ENCODE assay signal across 8 cellular contexts in the genomic region with DNA sequence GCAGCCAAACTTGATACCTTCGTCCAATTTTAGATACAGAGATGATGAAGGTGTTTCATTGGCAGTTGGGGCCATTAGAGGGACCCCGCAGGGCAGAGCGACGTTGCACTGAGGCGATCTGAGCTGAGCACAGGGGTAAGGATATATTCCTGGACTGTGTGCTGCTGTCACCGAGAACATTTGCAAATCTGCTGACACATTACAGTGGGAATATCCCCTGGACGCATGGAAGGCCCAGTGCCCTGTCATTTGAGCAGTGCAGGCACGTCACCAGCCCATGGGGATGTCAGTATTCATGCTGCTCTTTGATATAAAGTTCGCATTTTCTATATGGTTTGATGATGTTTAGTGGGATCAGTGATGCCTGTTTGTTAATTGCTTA. TPM values are rescaled to one million over a fixed set of nuclear protein-coding genes. Genes with fewer than 3 reads are reported as not detected.
DNase-seq lines count a peak whose midpoint lies in the region; ATAC-seq and TF ChIP-seq lines count a peak whose summit lies in the region.

No MANE protein-coding gene starts in this region.

- H3K27me3 Mint-ChIP-seq in activated T-cell treated with anti-CD3 and anti-CD28 coated beads, Interleukin-2, amount 50 U/mL, for 72 hours (ENCODE audit: low read depth): peaks cover 12% of the 10 kb centered on the region
- peaks cover 9% of the 10 kb centered on the region for H3K27me3 Mint-ChIP-seq in activated T-cell treated with anti-CD3 and anti-CD28 coated beads, Interleukin-2, amount 50 U/mL, for 24 hours

- no peaks in the 10 kb centered on the region for H3K9me3 Mint-ChIP-seq in activated T-cell treated with anti-CD3 and anti-CD28 coated beads, Interleukin-2, amount 50 U/mL, for 72 hours
- H3K9me3 Mint-ChIP-seq in activated T-cell treated with anti-CD3 and anti-CD28 coated beads, Interleukin-2, amount 50 U/mL, for 24 hours: no peaks in the 10 kb centered on the region

- POLR2A ChIA-PET in Panc1 (lab: Charles Lee): no interaction called here

- peaks cover 6% of the 10 kb centered on the region for H3K4me1 ChIP-seq in Panc1 (ENCODE audit: control insufficient read depth, insufficient read depth, low read length)
- peaks cover 0 to 11% (median 0%) of the 10 kb centered on the region in 9 donors for H3K4me1 ChIP-seq in heart right ventricle
- peaks cover 0 to 11% (median 8%) of the 10 kb centered on the region in 5 donors for H3K4me1 ChIP-seq in subcutaneous abdominal adipose tissue (ENCODE audit: control insufficient read depth in 5 of 5, insufficient read depth in 5 of 5, low read length in 5 of 5)

- peak overlapping the region; percentile 7 to 36; a peak in 3 of 4 replicates for H3K4me3 ChIP-seq in Panc1 (ENCODE audit: low read depth in 2 of 2, low read length in 2 of 2)
- H3K4me3 ChIP-seq in heart right ventricle: peak overlapping the region in 7 of 10 donors; percentile 8 to 38 (median 26)
- H3K4me3 ChIP-seq in subcutaneous abdominal adipose tissue (ENCODE audit: low read depth in 1 of 5, low read length in 5 of 5): peak overlapping the region in 4 of 5 donors; percentile 21 to 51 (median 30)

- CTCF ChIA-PET in Panc1 (lab: Charles Lee): interaction anchor here (1.1 kb wide), 1 partner anchor 131 kb away, joined by 3 read pairs; no protein-coding TSS in a partner anchor

- H3K27me3 ChIP-seq in Panc1 (ENCODE audit: control insufficient read depth, insufficient read depth, low read length) (no peaks in the 10 kb centered on the region), heart right ventricle (no peaks in the 10 kb centered on the region), subcutaneous abdominal adipose tissue (ENCODE audit: control insufficient read depth in 5 of 5, insufficient read depth in 4 of 5, low read length in 5 of 5) (no peaks in the 10 kb centered on the region)

- WGBS in heart right ventricle, 2 donors: 20 to 28% methylated on average over 9 of the region's 9 CpGs

- intact Hi-C loops in Panc1 (cut with micrococcal nuclease; ENCODE audit: unreplicated experiment) (loop anchor here (2.0 to 5.0 kb wide), 4 partner anchors 119 to 1641 kb away; no protein-coding TSS in a partner anchor), heart right ventricle (cut with DNase I) (loop anchor here (2.0 to 10.0 kb wide), 10 partner anchors 889 to 1644 kb away; a partner anchor contains a TSS)

- no peaks in the 10 kb centered on the region for H3K36me3 ChIP-seq in Panc1 (ENCODE audit: control insufficient read depth, insufficient read depth, low read length)
- no peaks in the 10 kb centered on the region for H3K36me3 ChIP-seq in heart right ventricle
- peaks cover 0 to 6% (median 0%) of the 10 kb centered on the region in 5 donors for H3K36me3 ChIP-seq in subcutaneous abdominal adipose tissue (ENCODE audit: control insufficient read depth in 5 of 5, insufficient read depth in 5 of 5, low read length in 5 of 5)

- peaks cover 0 to 1% of the 10 kb centered on the region in 2 donors for H3K36me3 Mint-ChIP-seq in activated T-cell treated with anti-CD3 and anti-CD28 coated beads, Interleukin-2, amount 50 U/mL, for 72 hours (ENCODE audit: insufficient read depth in 2 of 2)
- no peaks in the 10 kb centered on the region for H3K36me3 Mint-ChIP-seq in activated T-cell treated with anti-CD3 and anti-CD28 coated beads, Interleukin-2, amount 50 U/mL, for 24 hours (ENCODE audit: low read depth)

- BruUV-seq in Panc1 (replicated peaks; lab: Mats Ljungman, UMichigan): no TSS peak

- H3K27ac ChIP-seq in Panc1 (ENCODE audit: low read length): peak overlapping the region; percentile 76
- H3K27ac ChIP-seq in heart right ventricle: no peak overlapping the region
- H3K27ac ChIP-seq in subcutaneous abdominal adipose tissue (ENCODE audit: low read depth, low read length): no peak overlapping the region

- TF ChIP-seq CTCF in Panc1 (IDR thresholded peaks at IDR 0.05): no peak
- TF ChIP-seq CTCF in heart right ventricle (IDR thresholded peaks at IDR 0.05): no peak

- H3K9me3 ChIP-seq in Panc1 (ENCODE audit: control insufficient read depth, insufficient read depth, low read depth, low read length) (peaks cover 4% of the 10 kb centered on the region; the same call in 1 of the 2 replicates), heart right ventricle (peaks cover 0 to 10% (median 0%) of the 10 kb centered on the region in 11 donors), subcutaneous abdominal adipose tissue (ENCODE audit: control insufficient read depth in 5 of 5, low read length in 5 of 5) (peaks cover 0 to 4% (median 0%) of the 10 kb centered on the region in 5 donors)

- H3K4me3 Mint-ChIP-seq in activated T-cell treated with anti-CD3 and anti-CD28 coated beads, Interleukin-2, amount 50 U/mL, for 72 hours: peak overlapping the region; percentile 27 to 56
- H3K4me3 Mint-ChIP-seq in activated T-cell treated with anti-CD3 and anti-CD28 coated beads, Interleukin-2, amount 50 U/mL, for 24 hours: no peak overlapping the region

- no peak for DNase-seq in activated T-cell treated with anti-CD3 and anti-CD28 coated beads, Interleukin-2, amount 50 U/mL, for 72 hours
- DNase-seq in activated T-cell treated with anti-CD3 and anti-CD28 coated beads, Interleukin-2, amount 50 U/mL, for 24 hours: no peak
- DNase-seq in Panc1 (ENCODE audit: low read depth, low spot score) (no peak), heart right ventricle (no peak), retina (no peak)

- in situ Hi-C loops in Panc1 (cut with HindIII; ENCODE audit: low pct_unique_long_range_greater_than_20kb, low sequenced_read_pairs): no loop called here

- ATAC-seq in activated T-cell treated with anti-CD3 and anti-CD28 coated beads, Interleukin-2, amount 50 U/mL, for 72 hours (replicated peaks in 1 of 2): peak in 1 of 2 donors; percentile 38
- ATAC-seq in Panc1 (peak; percentile 88), heart right ventricle (peak; percentile 35 to 70 (median 62)), GM18511 (IDR thresholded peaks at IDR 0.05; ENCODE audit: unreplicated experiment) (no peak), HG03196 (IDR thresholded peaks at IDR 0.05; ENCODE audit: unreplicated experiment) (no peak)

- H3K9ac ChIP-seq in subcutaneous abdominal adipose tissue (ENCODE audit: low read length in 5 of 5): no peak overlapping the region

- no peak overlapping the region for H3K27ac Mint-ChIP-seq in activated T-cell treated with anti-CD3 and anti-CD28 coated beads, Interleukin-2, amount 50 U/mL, for 72 hours
- H3K27ac Mint-ChIP-seq in activated T-cell treated with anti-CD3 and anti-CD28 coated beads, Interleukin-2, amount 50 U/mL, for 24 hours: no peak overlapping the region

- peaks cover 20% of the 10 kb centered on the region for H3K4me1 Mint-ChIP-seq in activated T-cell treated with anti-CD3 and anti-CD28 coated beads, Interleukin-2, amount 50 U/mL, for 72 hours (ENCODE audit: low read depth)
- peaks cover 24% of the 10 kb centered on the region for H3K4me1 Mint-ChIP-seq in activated T-cell treated with anti-CD3 and anti-CD28 coated beads, Interleukin-2, amount 50 U/mL, for 24 hours (ENCODE audit: low read depth)

RNA-seq across cellular contexts. Expression of a gene that starts 10.4 kb away (rescaled TPM):
- 100 to 1,000 TPM; 125 to 128 TPM for total RNA-seq in activated T-cell treated with anti-CD3 and anti-CD28 coated beads, Interleukin-2, amount 50 U/mL, for 72 hours
- total RNA-seq in Panc1 (2021; ENCODE audit: unreplicated experiment): 120 TPM
- 58.3 TPM for polyA plus RNA-seq in Panc1 (2012; ENCODE audit: insufficient read length)
- total RNA-seq in heart right ventricle: 100 to 1,000 TPM; 111 to 132 (median 127) TPM
- 100 to 1,000 TPM in 1 of 2 donors, 10 to 100 TPM in 1; 20.4 to 119 TPM for polyA plus RNA-seq in heart right ventricle

Comparison
In these comparisons a context has a peak if more than half of its experiments do, and no peak if none do; other contexts are left out.
1. ATAC-seq: peak in Panc1 (single experiment) and heart right ventricle (8 of 8); none in GM18511 (single experiment) and HG03196 (single experiment).
2. Peak in every context shown above with its lines, with median percentiles within 50 percentile points of each other: H3K4me3 ChIP-seq.